In genomic region chr5:34915139-34915855, GRCh38 we compare ENCODE assay signal across 8 cellular contexts. TPM values are rescaled to one million over a fixed set of nuclear protein-coding genes. Genes with fewer than 3 reads are reported as not detected.
DNase-seq lines count a peak whose midpoint lies in the region; ATAC-seq and TF ChIP-seq lines count a peak whose summit lies in the region.

Gene BRIX1, plus strand, starts transcription at chr5:34915711. Its CDS starts 28 bp downstream, at chr5:34915739.
Gene RAD1, minus strand, starts transcription at chr5:34915504. Its CDS starts 612 bp downstream, at chr5:34914892.

- intact Hi-C loops in CD14-positive monocyte (cut with micrococcal nuclease), result loop anchor here in 1 of 2 donors (5.0 to 10.0 kb wide), 2 partner anchors 1237 to 1330 kb away; partner anchors contain the start of genes LMBRD2, NADK2 and SKP2

- TF ChIP-seq CTCF in CD14-positive monocyte (IDR thresholded peaks at IDR 0.05), result no peak

- DNase-seq in CD14-positive monocyte (ENCODE audit: low spot score) (peak; percentile 95), NCI-H748 (lab: John Stamatoyannopoulos, UW; ENCODE audit: unreplicated experiment) (peak; percentile 100), cortex of kidney (lab: John Stamatoyannopoulos, UW) (peak; percentile 97), left kidney (ENCODE audit: low read depth, low spot score) (peak; percentile 99)
- DNase-seq in activated CD4-positive, alpha-beta T cell treated with anti-CD3 and anti-CD28 coated beads, Interleukin-2, amount 10 ng/mL, durations not matched to agents 7 days and 5 days, result peak; percentile 96
- peak; percentile 93 to 94 for DNase-seq in stimulated activated CD4-positive, alpha-beta T cell treated with anti-CD3 and anti-CD28 coated beads, Interleukin-2, amount 100 ng/mL, for 24 hours

- CTCF ChIA-PET in activated CD4-positive, alpha-beta T cell treated with anti-CD3 and anti-CD28 coated beads, Interleukin-2, amount 10 ng/mL, durations not matched to agents 7 days and 5 days (lab: Charles Lee), result interaction anchor here (0.6 to 4.5 kb wide), 10 partner anchors 8 to 877 kb away, joined by 3 to 21 read pairs (median 4); partner anchors contain the start of gene DNAJC21

- peaks cover 19 to 31% of the 10 kb centered on the region in 2 donors for H3K36me3 Mint-ChIP-seq in CD14-positive monocyte
- H3K36me3 Mint-ChIP-seq in activated CD4-positive, alpha-beta T cell treated with anti-CD3 and anti-CD28 coated beads, Interleukin-2, amount 10 ng/mL, durations not matched to agents 7 days and 5 days (ENCODE audit: low read depth), result peaks cover 32% of the 10 kb centered on the region

- H3K4me3 Mint-ChIP-seq in CD14-positive monocyte, result no peak within 1 kb of the TSS
- H3K4me3 Mint-ChIP-seq in activated CD4-positive, alpha-beta T cell treated with anti-CD3 and anti-CD28 coated beads, Interleukin-2, amount 10 ng/mL, durations not matched to agents 7 days and 5 days, result no peak within 1 kb of the TSS

- peaks cover 17% of the 10 kb centered on the region for H3K4me1 Mint-ChIP-seq in CD14-positive monocyte
- peaks cover 38% of the 10 kb centered on the region for H3K4me1 Mint-ChIP-seq in activated CD4-positive, alpha-beta T cell treated with anti-CD3 and anti-CD28 coated beads, Interleukin-2, amount 10 ng/mL, durations not matched to agents 7 days and 5 days

- POLR2A ChIA-PET in activated CD4-positive, alpha-beta T cell treated with anti-CD3 and anti-CD28 coated beads, Interleukin-2, amount 10 ng/mL, durations not matched to agents 7 days and 5 days (lab: Charles Lee), result interaction anchor here (0.7 to 1.4 kb wide), 3 partner anchors 14 to 315 kb away, joined by 3 to 10 read pairs (median 5); partner anchors contain the start of gene DNAJC21

- H3K27ac Mint-ChIP-seq in CD14-positive monocyte, result no peak within 1 kb of the TSS
- no peak within 1 kb of the TSS for H3K27ac Mint-ChIP-seq in activated CD4-positive, alpha-beta T cell treated with anti-CD3 and anti-CD28 coated beads, Interleukin-2, amount 10 ng/mL, durations not matched to agents 7 days and 5 days

- no peaks in the 10 kb centered on the region for H3K27me3 Mint-ChIP-seq in CD14-positive monocyte (ENCODE audit: low read depth in 3 of 3)
- no peaks in the 10 kb centered on the region for H3K27me3 Mint-ChIP-seq in activated CD4-positive, alpha-beta T cell treated with anti-CD3 and anti-CD28 coated beads, Interleukin-2, amount 10 ng/mL, durations not matched to agents 7 days and 5 days

- peak; percentile 98 for ATAC-seq in GM19395 (IDR thresholded peaks at IDR 0.05; ENCODE audit: unreplicated experiment)
- ATAC-seq in HG03558 (IDR thresholded peaks at IDR 0.05; ENCODE audit: extremely low read depth, unreplicated experiment), result peak; percentile 98

- no peaks in the 10 kb centered on the region for H3K9me3 Mint-ChIP-seq in CD14-positive monocyte
- H3K9me3 Mint-ChIP-seq in activated CD4-positive, alpha-beta T cell treated with anti-CD3 and anti-CD28 coated beads, Interleukin-2, amount 10 ng/mL, durations not matched to agents 7 days and 5 days, result no peaks in the 10 kb centered on the region

RNA-seq across cellular contexts. Expression of gene BRIX1, which starts in this region (rescaled TPM):
- polyA plus RNA-seq in CD14-positive monocyte, result 10 to 100 TPM; 12.5 to 13.5 TPM
- total RNA-seq in activated CD4-positive, alpha-beta T cell treated with anti-CD3 and anti-CD28 coated beads, Interleukin-2, amount 10 ng/mL, durations not matched to agents 7 days and 5 days, result 10 to 100 TPM; 33.3 to 50.5 TPM

RNA-seq across cellular contexts. Expression of gene RAD1, which starts in this region (rescaled TPM):
- polyA plus RNA-seq in CD14-positive monocyte, result 1 to 10 TPM; 9.4 to 9.6 TPM
- 10 to 100 TPM; 25.6 to 26.5 TPM for total RNA-seq in activated CD4-positive, alpha-beta T cell treated with anti-CD3 and anti-CD28 coated beads, Interleukin-2, amount 10 ng/mL, durations not matched to agents 7 days and 5 days

Comparison
In these comparisons a context has a peak if more than half of its experiments do, and no peak if none do; other contexts are left out.
1. Peak in every context shown above with its lines: DNase-seq and ATAC-seq.